ENCODE assay signal across 21 cellular contexts in the genomic region with DNA sequence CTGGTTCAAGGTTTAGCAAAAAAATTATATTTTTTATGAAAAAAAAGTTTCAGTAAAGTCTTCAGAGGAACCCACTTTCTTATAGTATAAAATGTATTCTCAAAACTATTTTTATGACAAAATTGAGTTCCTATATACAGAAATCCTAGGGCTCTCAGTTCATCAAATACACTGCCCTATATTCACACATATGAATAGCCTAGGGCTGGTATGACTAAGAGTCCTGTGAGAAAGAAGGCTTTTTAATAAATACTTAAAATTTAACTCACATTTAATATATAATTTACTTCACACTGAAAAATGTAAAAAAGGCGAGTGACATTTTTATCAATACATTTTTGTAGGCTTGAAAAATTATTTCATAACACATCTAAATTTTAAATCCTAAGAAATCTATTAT. TPM values are rescaled to one million over a fixed set of nuclear protein-coding genes. Genes with fewer than 3 reads are reported as not detected.
A peak's percentile ranks its signal among the peaks of the same experiment; 100 is the strongest.
DNase-seq lines count a peak whose midpoint lies in the region; ATAC-seq, FAIRE-seq and TF ChIP-seq lines count a peak whose summit lies in the region.
"Had no signal": no experiment of that assay in that cellular context is flagged by ENCODE, and none has a peak within 500 bp of the region (broad histone marks: within the 10 kb centered on the region; RNA-seq: fewer than 3 reads in every experiment).

No MANE protein-coding gene starts in this region.

- 93 to 98% (median 95%) methylated on average over 1 of the region's 1 CpG for WGBS in small intestine, 3 donors
- WGBS in esophagus muscularis mucosa = 98% methylated on average over 1 of the region's 1 CpG

- H3K4me3 ChIP-seq in small intestine (ENCODE audit: low read depth in 1 of 2, low read length in 2 of 2) = no peak overlapping the region
- H3K4me3 ChIP-seq in esophagus muscularis mucosa = no peak overlapping the region
- H3K4me3 ChIP-seq: BLaER1, GM12878, HAP-1 had no signal

- H3K4me1 ChIP-seq in small intestine (ENCODE audit: control insufficient read depth in 2 of 2, insufficient read depth in 1 of 2, low read depth in 1 of 2, low read length in 1 of 2) (peaks cover 0 to 3% of the 10 kb centered on the region in 2 donors), esophagus muscularis mucosa (peaks cover 11 to 19% (median 15%) of the 10 kb centered on the region in 4 donors)
- H3K4me1 ChIP-seq: BLaER1, HAP-1 had no signal

- H3K27me3 ChIP-seq in small intestine (ENCODE audit: control insufficient read depth in 2 of 2, insufficient read depth in 2 of 2, low read length in 2 of 2) = no peaks in the 10 kb centered on the region
- no peaks in the 10 kb centered on the region for H3K27me3 ChIP-seq in esophagus muscularis mucosa
- H3K27me3 ChIP-seq: BLaER1 had no signal

- TF ChIP-seq EP300 in esophagus muscularis mucosa (IDR thresholded peaks at IDR 0.05) = no peak

- FAIRE-seq in TTC549 (lab: Jason Lieb, UNC) = peak; percentile 29
- peak; percentile 10 for FAIRE-seq in small intestine (lab: Jason Lieb, UNC)
- FAIRE-seq: D721Med, GM12878, H54 had no signal

- H3K36me3 ChIP-seq in small intestine (ENCODE audit: control insufficient read depth in 2 of 2, insufficient read depth in 2 of 2, low read length in 2 of 2) (peaks cover 5 to 6% of the 10 kb centered on the region in 2 donors), esophagus muscularis mucosa (peaks cover 15 to 28% (median 19%) of the 10 kb centered on the region in 4 donors)

- ATAC-seq in GM21381 (IDR thresholded peaks at IDR 0.05; ENCODE audit: unreplicated experiment) (no peak), HG02759 (IDR thresholded peaks at IDR 0.05; ENCODE audit: unreplicated experiment) (no peak)
- ATAC-seq: CD8-positive, alpha-beta T cell; GM12878 had no signal

- peak; percentile 9 for DNase-seq in EH (ENCODE audit: low read depth)
- DNase-seq in foreskin melanocyte = peak; percentile 77
- DNase-seq in small intestine = no peak
- DNase-seq in esophagus muscularis mucosa (ENCODE audit: extremely low spot score) = no peak
- DNase-seq in hypothalamus (lab: John Stamatoyannopoulos, UW) = no peak
- DNase-seq: CD4-positive, CD25-positive, alpha-beta regulatory T cell; CD8-positive, alpha-beta T cell; DMS 273 treated with DMSO at 0.1 percent for 48 hours; DMS79 treated with DMSO at 0.1 percent for 48 hours; GDM1; GOT3; HFFc6 had no signal

- TF ChIP-seq POLR2A in esophagus muscularis mucosa (IDR thresholded peaks at IDR 0.05; ENCODE audit: low read depth) = no peak

- no peaks in the 10 kb centered on the region for H3K9me3 ChIP-seq in small intestine (ENCODE audit: control insufficient read depth, low read depth)
- H3K9me3 ChIP-seq in esophagus muscularis mucosa = no peaks in the 10 kb centered on the region
- H3K9me3 ChIP-seq: BLaER1, HAP-1 had no signal

- H3K27ac ChIP-seq in small intestine (ENCODE audit: low read depth in 1 of 2, low read length in 1 of 2) = no peak overlapping the region
- no peak overlapping the region for H3K27ac ChIP-seq in esophagus muscularis mucosa (replicated peaks in 1 of 4)
- H3K27ac ChIP-seq: BLaER1, C4-2B had no signal

- intact Hi-C loops in esophagus muscularis mucosa (cut with DNase I) = no loop called here

- TF ChIP-seq CTCF in esophagus muscularis mucosa (IDR thresholded peaks at IDR 0.05) = no peak

RNA-seq across cellular contexts. Expression of a gene that starts 16.6 kb away (rescaled TPM):
- polyA plus RNA-seq in small intestine = 10 to 100 TPM; 78.7 to 98.6 (median 79.1) TPM
- 10 to 100 TPM; 58.6 to 74.3 (median 68.9) TPM for total RNA-seq in esophagus muscularis mucosa

Comparison
In these comparisons a context has a peak if more than half of its experiments do, and no peak if none do; other contexts are left out.
1. DNase-seq: peak in EH (single experiment) and foreskin melanocyte (single experiment); none in small intestine (single experiment), esophagus muscularis mucosa (single experiment) and hypothalamus (0 of 51).